ENCODE assay signal across 8 cellular contexts in genomic region chr15:23467110-23467600, GRCh38. TPM values are rescaled to one million over a fixed set of nuclear protein-coding genes. Genes with fewer than 3 reads are reported as not detected.
DNase-seq lines count a peak whose midpoint lies in the region; ATAC-seq and TF ChIP-seq lines count a peak whose summit lies in the region.

No MANE protein-coding gene starts in this region.

- H3K4me3 Mint-ChIP-seq in CD4-positive, alpha-beta T cell = no peak overlapping the region

- TF ChIP-seq CTCF in neural cell (IDR thresholded peaks at IDR 0.05; ENCODE audit: poor library complexity, severe bottlenecking) = peak; percentile 62
- no peak for TF ChIP-seq CTCF in CD4-positive, alpha-beta T cell (IDR thresholded peaks at IDR 0.05)

- H3K9ac ChIP-seq in neural cell (ENCODE audit: low read length) = no peak overlapping the region

- H3K27me3 Mint-ChIP-seq in CD4-positive, alpha-beta T cell = peaks cover 14% of the 10 kb centered on the region

- H3K9me3 Mint-ChIP-seq in CD4-positive, alpha-beta T cell = no peaks in the 10 kb centered on the region

- no peaks in the 10 kb centered on the region for H3K27me3 ChIP-seq in neural cell (ENCODE audit: insufficient read depth, low read depth, low read length)
- H3K27me3 ChIP-seq in CD4-positive, alpha-beta T cell (ENCODE audit: control insufficient read depth, insufficient read depth, low read length) = no peaks in the 10 kb centered on the region

- TF ChIP-seq EP300 in neural cell (conservative IDR thresholded peaks at IDR 0.05; ENCODE audit: poor library complexity, severe bottlenecking) = no peak

- H3K79me2 ChIP-seq in neural cell (replicated peaks; ENCODE audit: insufficient read depth, low read length) = no peaks in the 10 kb centered on the region

- H3K4me2 ChIP-seq in neural cell (ENCODE audit: low read length) = no peak overlapping the region

- H2AFZ ChIP-seq in neural cell (ENCODE audit: low read depth, low read length) = no peak overlapping the region

- H3K27ac ChIP-seq in neural cell (ENCODE audit: low read length) = no peak overlapping the region
- no peak overlapping the region for H3K27ac ChIP-seq in CD4-positive, alpha-beta T cell (ENCODE audit: low read depth, low read length)

- no peaks in the 10 kb centered on the region for H3F3A ChIP-seq in neural cell (ENCODE audit: insufficient read depth, low read length, poor library complexity, severe bottlenecking)

- H3K9me3 ChIP-seq in neural cell (ENCODE audit: low read length) = no peaks in the 10 kb centered on the region
- H3K9me3 ChIP-seq in CD4-positive, alpha-beta T cell (ENCODE audit: control insufficient read depth, low read length) = no peaks in the 10 kb centered on the region

- CTCF ChIA-PET in CD4-positive, alpha-beta T cell (lab: Charles Lee) = no interaction called here

- H3K9me2 ChIP-seq in neural cell (ENCODE audit: insufficient read depth, low read length) = no peaks in the 10 kb centered on the region

- H3K4me3 ChIP-seq in neural cell (ENCODE audit: low read length) = no peak overlapping the region

- no peak overlapping the region for H3K27ac Mint-ChIP-seq in CD4-positive, alpha-beta T cell

- no peaks in the 10 kb centered on the region for H3K36me3 Mint-ChIP-seq in CD4-positive, alpha-beta T cell (ENCODE audit: low read depth)

- H4K20me1 ChIP-seq in neural cell (ENCODE audit: insufficient read depth) = no peaks in the 10 kb centered on the region

- H3K36me3 ChIP-seq in neural cell (ENCODE audit: insufficient read depth, low read length) = no peaks in the 10 kb centered on the region

- H3K4me1 Mint-ChIP-seq in CD4-positive, alpha-beta T cell (ENCODE audit: low read depth) = no peaks in the 10 kb centered on the region

- intact Hi-C loops in CD4-positive, alpha-beta T cell (cut with DNase I, micrococcal nuclease) = loop anchor here in 1 of 2 experiments (10.0 kb wide), 1 partner anchor 58 kb away; no protein-coding TSS in a partner anchor

- TF ChIP-seq RAD21 in neural cell (conservative IDR thresholded peaks at IDR 0.05) = peak; percentile 66

- DNase-seq in NCI-H1105 treated with DMSO at 0.1 percent for 48 hours (lab: John Stamatoyannopoulos, UW) = peak; percentile 2
- no peak for DNase-seq in NCI-H1105 (lab: John Stamatoyannopoulos, UW)
- peak; percentile 11 for DNase-seq in NCI-H460 (ENCODE audit: extremely low read depth, low read depth)
- peak; percentile 38 for DNase-seq in dedifferentiated amniotic fluid mesenchymal stem cell (ENCODE audit: extremely low spot score)
- no peak for DNase-seq in islet precursor cell
- DNase-seq in CD4-positive, alpha-beta T cell = no peak

- POLR2A ChIA-PET in CD4-positive, alpha-beta T cell (lab: Charles Lee) = no interaction called here

- ATAC-seq in esophagus mucosa = no peak
- no peak for ATAC-seq in CD4-positive, alpha-beta T cell (ENCODE audit: poor library complexity)

TF ChIP-seq in neural cell, 6 proteins besides CTCF, POLR2A, EP300 and RAD21:
- TF ChIP-seq TAF1 (IDR thresholded peaks at IDR 0.05; ENCODE audit: low read depth) (no peak), MXI1 (conservative IDR thresholded peaks at IDR 0.05; ENCODE audit: poor library complexity, severe bottlenecking) (no peak), EZH2 (IDR thresholded peaks at IDR 0.05; ENCODE audit: borderline replicate concordance, insufficient read depth, low read length, poor library complexity, severe bottlenecking) (no peak), POLR2AphosphoS5 (IDR thresholded peaks at IDR 0.05) (no peak), SMC3 (conservative IDR thresholded peaks at IDR 0.05; ENCODE audit: poor library complexity) (peak; percentile 54)
- TF ChIP-seq, protein P1, sequence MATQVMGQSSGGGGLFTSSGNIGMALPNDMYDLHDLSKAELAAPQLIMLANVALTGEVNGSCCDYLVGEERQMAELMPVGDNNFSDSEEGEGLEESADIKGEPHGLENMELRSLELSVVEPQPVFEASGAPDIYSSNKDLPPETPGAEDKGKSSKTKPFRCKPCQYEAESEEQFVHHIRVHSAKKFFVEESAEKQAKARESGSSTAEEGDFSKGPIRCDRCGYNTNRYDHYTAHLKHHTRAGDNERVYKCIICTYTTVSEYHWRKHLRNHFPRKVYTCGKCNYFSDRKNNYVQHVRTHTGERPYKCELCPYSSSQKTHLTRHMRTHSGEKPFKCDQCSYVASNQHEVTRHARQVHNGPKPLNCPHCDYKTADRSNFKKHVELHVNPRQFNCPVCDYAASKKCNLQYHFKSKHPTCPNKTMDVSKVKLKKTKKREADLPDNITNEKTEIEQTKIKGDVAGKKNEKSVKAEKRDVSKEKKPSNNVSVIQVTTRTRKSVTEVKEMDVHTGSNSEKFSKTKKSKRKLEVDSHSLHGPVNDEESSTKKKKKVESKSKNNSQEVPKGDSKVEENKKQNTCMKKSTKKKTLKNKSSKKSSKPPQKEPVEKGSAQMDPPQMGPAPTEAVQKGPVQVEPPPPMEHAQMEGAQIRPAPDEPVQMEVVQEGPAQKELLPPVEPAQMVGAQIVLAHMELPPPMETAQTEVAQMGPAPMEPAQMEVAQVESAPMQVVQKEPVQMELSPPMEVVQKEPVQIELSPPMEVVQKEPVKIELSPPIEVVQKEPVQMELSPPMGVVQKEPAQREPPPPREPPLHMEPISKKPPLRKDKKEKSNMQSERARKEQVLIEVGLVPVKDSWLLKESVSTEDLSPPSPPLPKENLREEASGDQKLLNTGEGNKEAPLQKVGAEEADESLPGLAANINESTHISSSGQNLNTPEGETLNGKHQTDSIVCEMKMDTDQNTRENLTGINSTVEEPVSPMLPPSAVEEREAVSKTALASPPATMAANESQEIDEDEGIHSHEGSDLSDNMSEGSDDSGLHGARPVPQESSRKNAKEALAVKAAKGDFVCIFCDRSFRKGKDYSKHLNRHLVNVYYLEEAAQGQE (IDR thresholded peaks at IDR 0.05; ENCODE audit: borderline replicate concordance) = no peak

RNA-seq across cellular contexts. Expression of gene GOLGA6L2, which starts 20.1 kb away (rescaled TPM):
- not detected in 2 replicates for total RNA-seq in NCI-H460 (2014; rRNA removed; shearing (Covaris generic))
- not detected in 2 replicates for polyA plus RNA-seq in NCI-H460 (2014; cell fraction: nucleus; rRNA removed)
- polyA plus RNA-seq in neural cell = not detected in 2 replicates
- polyA minus RNA-seq in neural cell = not detected in 2 replicates
- total RNA-seq in esophagus mucosa = not detected
- not detected for total RNA-seq in CD4-positive, alpha-beta T cell

Comparison
In these comparisons a context has a peak if more than half of its experiments do, and no peak if none do; other contexts are left out.
1. DNase-seq: peak in NCI-H1105 treated with DMSO at 0.1 percent for 48 hours (single experiment), NCI-H460 (single experiment) and dedifferentiated amniotic fluid mesenchymal stem cell (single experiment); none in NCI-H1105 (single experiment), islet precursor cell (single experiment) and CD4-positive, alpha-beta T cell (0 of 10).